In the genomic region with DNA sequence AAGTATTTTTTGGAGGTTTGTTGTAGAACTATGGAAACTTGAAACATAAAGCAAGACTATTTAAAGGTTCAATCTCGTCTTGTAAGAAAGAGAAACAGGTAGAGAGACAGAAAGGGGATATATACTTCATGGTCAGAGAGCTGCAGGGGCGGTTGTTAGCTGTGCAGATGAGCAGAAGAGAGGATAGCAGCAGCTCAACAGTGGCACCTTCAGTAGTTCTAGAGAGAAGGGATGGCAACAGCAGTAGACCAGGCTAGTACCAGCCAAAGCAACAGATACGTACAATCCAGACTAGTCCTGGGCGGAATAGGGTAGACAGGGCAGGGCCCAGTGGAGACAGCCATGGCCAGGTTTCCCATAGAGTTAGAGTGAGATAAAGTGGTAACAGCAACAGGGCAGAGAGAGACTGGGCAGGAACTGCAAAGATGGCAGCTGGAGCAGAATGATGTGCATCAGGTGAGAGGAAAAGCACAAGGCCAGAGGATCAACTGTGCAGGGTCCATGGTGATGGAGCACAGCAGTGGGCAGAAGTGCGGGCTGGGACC, we compare ENCODE assay signal across 8 cellular contexts.
DNase-seq lines count a peak whose midpoint lies in the region; ATAC-seq and TF ChIP-seq lines count a peak whose summit lies in the region.

No MANE protein-coding gene starts in this region.

- no peaks in the 10 kb centered on the region for H3K4me1 ChIP-seq in mucosa of descending colon (ENCODE audit: low read depth)

- H3K9me3 ChIP-seq in mucosa of descending colon, result no peaks in the 10 kb centered on the region

- no peak overlapping the region for H3K4me3 ChIP-seq in astrocyte of the cerebellum (ENCODE audit: low read depth, low read length)
- H3K4me3 ChIP-seq in mucosa of descending colon, result no peak overlapping the region

- TF ChIP-seq CTCF in astrocyte of the cerebellum (IDR thresholded peaks at IDR 0.05; ENCODE audit: low read depth, low read length, missing control alignments) (no peak), mucosa of descending colon (IDR thresholded peaks at IDR 0.05) (no peak)

- no peaks in the 10 kb centered on the region for H3K36me3 ChIP-seq in mucosa of descending colon (ENCODE audit: low read depth)

- DNase-seq in COLO829 (ENCODE audit: low spot score) (peak; percentile 78), RKO (ENCODE audit: low spot score) (peak; percentile 84), astrocyte of the cerebellum (ENCODE audit: low read depth) (peak; percentile 78), mucosa of descending colon (no peak), C1 segment of cervical spinal cord (lab: John Stamatoyannopoulos, UW) (no peak), OCI-M2 (lab: John Stamatoyannopoulos, UW; ENCODE audit: unreplicated experiment) (no peak)

- in situ Hi-C loops in astrocyte of the cerebellum (cut with HindIII; ENCODE audit: low sequenced_read_pairs), result no loop called here

- intact Hi-C loops in mucosa of descending colon (cut with DNase I, micrococcal nuclease), result no loop called here

- ATAC-seq in GM19397 (IDR thresholded peaks at IDR 0.05; ENCODE audit: unreplicated experiment) (peak; percentile 69), HG03378 (IDR thresholded peaks at IDR 0.05; ENCODE audit: unreplicated experiment) (peak; percentile 84), mucosa of descending colon (peak; percentile 66)

Comparison
In these comparisons a context has a peak if more than half of its experiments do, and no peak if none do; other contexts are left out.
1. DNase-seq: peak in COLO829 (single experiment), RKO (single experiment) and astrocyte of the cerebellum (single experiment); none in mucosa of descending colon (0 of 3), C1 segment of cervical spinal cord (0 of 14) and OCI-M2 (single experiment).
2. Peak in every context shown above with its lines, with median percentiles within 50 percentile points of each other: ATAC-seq.